Comparison of ENCODE assay signal across 11 cellular contexts in genomic region chr20:60512436-60512835, GRCh38.
DNase-seq lines count a peak whose midpoint lies in the region; ATAC-seq and TF ChIP-seq lines count a peak whose summit lies in the region.
"Had no signal": no experiment of that assay in that cellular context is flagged by ENCODE, and none has a peak within 500 bp of the region (broad histone marks: within the 10 kb centered on the region; RNA-seq: fewer than 3 reads in every experiment).

No MANE protein-coding gene starts in this region.

- ATAC-seq in HG03460 (IDR thresholded peaks at IDR 0.05; ENCODE audit: unreplicated experiment) (no peak), GM21447 (IDR thresholded peaks at IDR 0.05; ENCODE audit: unreplicated experiment) (no peak)

- H3K4me3 ChIP-seq in SJCRH30 (no peak overlapping the region), skeletal muscle cell (ENCODE audit: low read depth, low read length) (no peak overlapping the region), uterus (no peak overlapping the region)

- H3K9me3 ChIP-seq in SJCRH30 (replicated peaks) (peaks cover 3% of the 10 kb centered on the region; the same call in 1 of the 2 replicates), uterus (no peaks in the 10 kb centered on the region)

- H3K27ac ChIP-seq in SJCRH30: peak overlapping the region; percentile 72
- H3K27ac ChIP-seq in uterus: no peak overlapping the region

- DNase-seq in GM04503 (ENCODE audit: low read depth) (peak; percentile 19), SJCRH30 (peak; percentile 88), globus pallidus (ENCODE audit: low spot score) (peak; percentile 76), skeletal muscle cell (ENCODE audit: low read depth) (peak; percentile 22), uterus (no peak), glomerular visceral epithelial cell (ENCODE audit: extremely low spot score) (no peak)
- DNase-seq: DMS 273 treated with DMSO at 0.1 percent for 48 hours; NCI-H1417 treated with DMSO at 0.1 percent for 48 hours; stimulated activated CD4-positive, alpha-beta T cell treated with anti-CD3 and anti-CD28 coated beads, Interleukin-4, amount 100 ng/mL, for 1 hour had no signal

- H3K4me1 ChIP-seq in SJCRH30 (peaks cover 39% of the 10 kb centered on the region), uterus (no peaks in the 10 kb centered on the region)

- no peak for TF ChIP-seq POLR2A in uterus (IDR thresholded peaks at IDR 0.05)

- intact Hi-C loops in uterus (cut with DNase I; ENCODE audit: low total_unique reads): no loop called here

- H3K36me3 ChIP-seq in SJCRH30 (no peaks in the 10 kb centered on the region), uterus (no peaks in the 10 kb centered on the region)

- no peak for TF ChIP-seq CTCF in uterus (IDR thresholded peaks at IDR 0.05)

- H3K27me3 ChIP-seq in SJCRH30 (peaks cover 2% of the 10 kb centered on the region; the same call in 1 of the 2 replicates), uterus (peaks cover 0 to 5% of the 10 kb centered on the region in 2 donors)

Comparison
In these comparisons a context has a peak if more than half of its experiments do, and no peak if none do; other contexts are left out.
1. DNase-seq: peak in GM04503 (single experiment), SJCRH30 (2 of 2), globus pallidus (single experiment) and skeletal muscle cell (single experiment); none in uterus (0 of 2) and glomerular visceral epithelial cell (single experiment).